22 cellular contexts compared by ENCODE assay signal in the genomic region with DNA sequence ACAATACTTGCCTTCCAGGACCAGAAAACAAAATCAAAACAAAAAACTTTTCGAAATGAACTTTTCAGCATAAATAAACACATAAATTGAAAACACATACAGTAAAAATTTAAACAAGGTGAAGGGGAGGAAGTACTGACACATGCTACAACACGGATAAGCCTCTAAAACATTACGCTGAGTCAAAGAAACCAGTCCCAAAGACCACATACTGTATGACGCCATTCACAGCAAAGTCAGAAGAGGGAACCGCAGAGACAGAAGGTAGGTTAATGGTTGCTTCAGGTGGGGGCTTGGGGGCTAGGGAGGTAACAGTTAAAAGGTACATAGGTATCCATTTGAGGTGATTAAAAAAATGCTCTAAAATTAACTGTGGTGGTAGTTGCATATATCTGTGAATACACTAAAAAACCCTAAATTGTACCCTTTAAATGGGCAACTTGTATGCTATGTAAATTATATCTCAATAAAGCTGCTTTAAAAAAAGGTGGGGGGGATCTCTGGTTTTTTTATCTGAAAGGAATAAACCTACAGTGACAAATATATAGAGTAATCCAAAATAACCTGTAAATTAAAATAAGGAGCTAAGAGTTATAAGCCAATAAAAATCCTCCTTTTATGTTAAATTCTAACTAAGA. TPM values are rescaled to one million over a fixed set of nuclear protein-coding genes. Genes with fewer than 3 reads are reported as not detected.
DNase-seq lines count a peak whose midpoint lies in the region; ATAC-seq and TF ChIP-seq lines count a peak whose summit lies in the region.
"Had no signal": no experiment of that assay in that cellular context is flagged by ENCODE, and none has a peak within 500 bp of the region (broad histone marks: within the 10 kb centered on the region; RNA-seq: fewer than 3 reads in every experiment).

No MANE protein-coding gene starts in this region.

- CTCF ChIA-PET in HEK293 (lab: Yijun Ruan, JAX): interaction anchor here (1.0 to 1.4 kb wide), 2 partner anchors 25 to 194 kb away, joined by 3 to 4 read pairs; no protein-coding TSS in a partner anchor

- H3K27me3 Mint-ChIP-seq in activated T-cell treated with anti-CD3 and anti-CD28 coated beads, Interleukin-2, amount 50 U/mL, for 4 hours (ENCODE audit: low read depth): no peaks in the 10 kb centered on the region
- H3K27me3 Mint-ChIP-seq in endodermal cell (ENCODE audit: insufficient read depth) (no peaks in the 10 kb centered on the region), progenitor cell of endocrine pancreas (no peaks in the 10 kb centered on the region)

- 89 to 95% methylated on average over 3 to 5 of the region's 5 CpGs for whole genome bisulfite sequencing in endodermal cell (ENCODE audit: insufficient coverage in 1 of 2, insufficient read length in 1 of 2), 2 experiments

- no peak for TF ChIP-seq CTCF in HEK293 (tag by site-specific recombination; IDR thresholded peaks at IDR 0.05)
- TF ChIP-seq CTCF in endodermal cell (conservative IDR thresholded peaks at IDR 0.05): no peak
- no peak for TF ChIP-seq CTCF in progenitor cell of endocrine pancreas (IDR thresholded peaks at IDR 0.05; ENCODE audit: unreplicated experiment)

- peaks cover 29% of the 10 kb centered on the region for H3K36me3 Mint-ChIP-seq in activated T-cell treated with anti-CD3 and anti-CD28 coated beads, Interleukin-2, amount 50 U/mL, for 4 hours (ENCODE audit: insufficient read depth)
- H3K36me3 Mint-ChIP-seq in endodermal cell (ENCODE audit: low read depth) (peaks cover 32% of the 10 kb centered on the region), progenitor cell of endocrine pancreas (ENCODE audit: insufficient read depth) (peaks cover 6% of the 10 kb centered on the region)

- H3K4me1 ChIP-seq in HEK293 (ENCODE audit: control insufficient read depth, insufficient read depth, low read length) (no peaks in the 10 kb centered on the region), endodermal cell (ENCODE audit: control insufficient read depth, insufficient read depth, low read length) (no peaks in the 10 kb centered on the region)

- no peak for DNase-seq in activated T-cell treated with anti-CD3 and anti-CD28 coated beads, Interleukin-2, amount 50 U/mL, for 4 hours
- DNase-seq in activated T-cell treated with anti-CD3 and anti-CD28 coated beads, Interleukin-2, amount 50 U/mL, for 48 hours: no peak
- no peak for DNase-seq in endodermal cell
- no peak for DNase-seq in progenitor cell of endocrine pancreas (ENCODE audit: low spot score, unreplicated experiment)
- DNase-seq in DMS53 (lab: John Stamatoyannopoulos, UW): no peak
- DNase-seq in SHP77 treated with DMSO at 0.1 percent for 48 hours (lab: John Stamatoyannopoulos, UW): no peak
- DNase-seq: activated CD4-positive, alpha-beta T cell treated with anti-CD3 and anti-CD28 coated beads for 4 hours; cerebellar nuclear complex; DMS79 treated with DMSO at 0.1 percent for 48 hours; effector CD8-positive, alpha-beta T cell; Karpas-422; NCI-H1092; NCI-H2081 treated with DMSO at 0.1 percent for 48 hours; NCI-H510A; stimulated activated naive CD4-positive, alpha-beta T cell; tibial artery had no signal

- peak; percentile 43 to 84 for ATAC-seq in activated T-cell treated with anti-CD3 and anti-CD28 coated beads, Interleukin-2, amount 50 U/mL, for 4 hours
- no peak for ATAC-seq in HG03135 (IDR thresholded peaks at IDR 0.05; ENCODE audit: unreplicated experiment)
- ATAC-seq: sciatic nerve had no signal

- no peaks in the 10 kb centered on the region for H3K9me3 ChIP-seq in HEK293 (ENCODE audit: control insufficient read depth, insufficient read depth, low read depth, low read length)
- no peaks in the 10 kb centered on the region for H3K9me3 ChIP-seq in endodermal cell (ENCODE audit: control insufficient read depth, low read length)
- H3K9me3 ChIP-seq: tibial artery had no signal

- H3K4me3 ChIP-seq in HEK293 (ENCODE audit: low read depth, low read length): no peak overlapping the region
- H3K4me3 ChIP-seq in endodermal cell (ENCODE audit: low read length): no peak overlapping the region
- H3K4me3 ChIP-seq: lung, tibial artery had no signal

- H3K36me3 ChIP-seq in HEK293 (ENCODE audit: control insufficient read depth in 2 of 2, insufficient read depth in 1 of 2, low read length in 2 of 2) (peaks cover 8 to 36% of the 10 kb centered on the region in 2 experiments), endodermal cell (ENCODE audit: control insufficient read depth, insufficient read depth, low read length) (peaks cover 43% of the 10 kb centered on the region)

- POLR2A ChIA-PET in HEK293 (lab: Yijun Ruan, JAX): no interaction called here

- peaks cover 60% of the 10 kb centered on the region for H3K4me1 Mint-ChIP-seq in activated T-cell treated with anti-CD3 and anti-CD28 coated beads, Interleukin-2, amount 50 U/mL, for 4 hours (ENCODE audit: low read depth)
- H3K4me1 Mint-ChIP-seq in endodermal cell: no peaks in the 10 kb centered on the region
- H3K4me1 Mint-ChIP-seq in progenitor cell of endocrine pancreas (ENCODE audit: low read depth): peaks cover 16% of the 10 kb centered on the region

- H3K27ac Mint-ChIP-seq in endodermal cell (peak overlapping the region; percentile 81), progenitor cell of endocrine pancreas (peak overlapping the region; percentile 55)
- H3K27ac Mint-ChIP-seq: activated T-helper 1 cell treated with anti-CD3 and anti-CD28 coated beads, Interleukin-12 subunit alpha, Interleukin-12 subunit beta, Interleukin-2, Interleukin-4 antibody, amounts not matched to agents 30 ng/mL and 10 ng/mL and 1 ng/mL, durations not matched to agents 14 hours and 24 hours and 36 hours had no signal

- no peak overlapping the region for H3K9ac ChIP-seq in endodermal cell (ENCODE audit: extremely low read depth, low read length, poor library complexity, severe bottlenecking)
- H3K9ac ChIP-seq: parathyroid adenoma had no signal

- H3K9me3 Mint-ChIP-seq in activated T-cell treated with anti-CD3 and anti-CD28 coated beads, Interleukin-2, amount 50 U/mL, for 4 hours: no peaks in the 10 kb centered on the region
- no peaks in the 10 kb centered on the region for H3K9me3 Mint-ChIP-seq in endodermal cell
- H3K9me3 Mint-ChIP-seq in progenitor cell of endocrine pancreas (ENCODE audit: low read depth): no peaks in the 10 kb centered on the region
- H3K9me3 Mint-ChIP-seq: activated T-helper 1 cell treated with anti-CD3 and anti-CD28 coated beads, Interleukin-12 subunit alpha, Interleukin-12 subunit beta, Interleukin-2, Interleukin-4 antibody, amounts not matched to agents 30 ng/mL and 10 ng/mL and 1 ng/mL, durations not matched to agents 14 hours and 24 hours and 36 hours had no signal

- H3K4me3 Mint-ChIP-seq in activated T-cell treated with anti-CD3 and anti-CD28 coated beads, Interleukin-2, amount 50 U/mL, for 4 hours: no peak overlapping the region
- H3K4me3 Mint-ChIP-seq in endodermal cell (no peak overlapping the region), progenitor cell of endocrine pancreas (ENCODE audit: low read depth) (no peak overlapping the region)
- H3K4me3 Mint-ChIP-seq: activated T-helper 1 cell treated with anti-CD3 and anti-CD28 coated beads, Interleukin-12 subunit alpha, Interleukin-12 subunit beta, Interleukin-2, Interleukin-4 antibody, amounts not matched to agents 30 ng/mL and 10 ng/mL and 1 ng/mL, durations not matched to agents 14 hours and 24 hours and 36 hours had no signal

- no peaks in the 10 kb centered on the region for H3K27me3 ChIP-seq in endodermal cell (ENCODE audit: control insufficient read depth, insufficient read depth, low read length, poor library complexity, severe bottlenecking)
- H3K27me3 ChIP-seq: tibial artery had no signal

- H3K27ac ChIP-seq in HEK293 (ENCODE audit: extremely low read depth, low read depth, low read length) (no peak overlapping the region), endodermal cell (ENCODE audit: low read depth, low read length) (no peak overlapping the region)
- H3K27ac ChIP-seq: parathyroid adenoma, tibial artery had no signal

TF ChIP-seq in HEK293, 187 proteins besides CTCF, POLR2A, EP300 and RAD21:
- TF ChIP-seq ZNF266 (tag by site-specific recombination; IDR thresholded peaks at IDR 0.05; ENCODE audit: low read depth) (no peak), ZNF664 (tag by site-specific recombination; IDR thresholded peaks at IDR 0.05) (peak; percentile 70; the same call in 1 of the 2 replicates)

RNA-seq across cellular contexts. Expression of a gene that starts 7.1 kb away (rescaled TPM):
- 100 to 1,000 TPM in 1 of 3 donors, 10 to 100 TPM in 2; 89.6 to 100 (median 96.2) TPM for total RNA-seq in activated T-cell treated with anti-CD3 and anti-CD28 coated beads, Interleukin-2, amount 50 U/mL, for 4 hours
- 100 to 1,000 TPM; 113 to 117 TPM for total RNA-seq in endodermal cell
- polyA plus RNA-seq in endodermal cell (2013, experiment 1 of 2): 150 TPM
- 134 TPM for polyA plus RNA-seq in endodermal cell (2013, experiment 2 of 2)
- total RNA-seq in progenitor cell of endocrine pancreas: 84.3 and 85.7 TPM in 2 replicates
